21 cellular contexts compared by ENCODE assay signal in genomic region chr16:3581392-3581791, GRCh38.
"Had no signal": no experiment of that assay in that cellular context is flagged by ENCODE, and none has a peak within 500 bp of the region (broad histone marks: within the 10 kb centered on the region; RNA-seq: fewer than 3 reads in every experiment).

No MANE protein-coding gene starts in this region.

- DNase-seq: activated CD4-positive, alpha-beta T cell treated with anti-CD3 and anti-CD28 coated beads for 1 hour; activated CD4-positive, alpha-beta T cell treated with anti-CD3 and anti-CD28 coated beads, Interleukin-2, amount 50 U/mL, for 4 hours; activated naive CD4-positive, alpha-beta T cell treated with Interleukin-2 at 50 U/mL for 16 hours; activated T-cell treated with anti-CD3 and anti-CD28 coated beads, Interleukin-2, amount 50 U/mL, for 1 hour; effector CD4-positive, alpha-beta T cell; lower lobe of right lung; ovary; right cardiac atrium; stimulated activated CD4-positive, alpha-beta T cell treated with anti-CD3 and anti-CD28 coated beads, Interleukin-2, amount 100 ng/mL, for 24 hours; stimulated activated naive CD8-positive, alpha-beta T cell treated with anti-CD3 and anti-CD28 coated beads, Interleukin-15, Interleukin-2, amounts not matched to agents 100 U/mL and 50 U/mL, for 24 hours; SW 1271; T-helper 2 cell; WERI-Rb-1 had no signal

- H3K27ac Mint-ChIP-seq: activated T-helper 17 cell treated with anti-CD3 and anti-CD28 coated beads, Interleukin-2, amount 50 U/mL, for 72 hours; mesothelial cell of epicardium had no signal

- H3K27ac ChIP-seq: ascending aorta, coronary artery, esophagus muscularis mucosa, lower lobe of right lung, ovary, psoas muscle, tibial nerve, WERI-Rb-1 had no signal

- H3K9me3 Mint-ChIP-seq: activated T-helper 17 cell treated with anti-CD3 and anti-CD28 coated beads, Interleukin-2, amount 50 U/mL, for 72 hours; central memory CD8-positive, alpha-beta T cell; mesothelial cell of epicardium had no signal

- H3K27me3 Mint-ChIP-seq: activated T-helper 17 cell treated with anti-CD3 and anti-CD28 coated beads, Interleukin-2, amount 50 U/mL, for 72 hours; central memory CD8-positive, alpha-beta T cell had no signal

- ATAC-seq: activated T-helper 17 cell treated with anti-CD3 and anti-CD28 coated beads, Interleukin-2, amount 50 U/mL, for 72 hours; lower lobe of right lung; psoas muscle; right cardiac atrium; stimulated activated naive CD8-positive, alpha-beta T cell treated with anti-CD3 and anti-CD28 coated beads, Interleukin-15, Interleukin-2, amounts not matched to agents 100 U/mL and 50 U/mL, for 24 hours had no signal

- H3K27me3 ChIP-seq: ascending aorta, ovary had no signal

- H3K4me3 Mint-ChIP-seq: activated T-helper 17 cell treated with anti-CD3 and anti-CD28 coated beads, Interleukin-2, amount 50 U/mL, for 72 hours; central memory CD8-positive, alpha-beta T cell; mesothelial cell of epicardium had no signal

- H3K4me3 ChIP-seq: ascending aorta, coronary artery, esophagus muscularis mucosa, lower lobe of right lung, ovary, psoas muscle, tibial nerve had no signal

- H3K9me3 ChIP-seq: ascending aorta, esophagus muscularis mucosa, lower lobe of right lung, ovary, psoas muscle, tibial nerve had no signal

- H3K36me3 ChIP-seq: ovary had no signal
